ENCODE assay signal across 11 cellular contexts in genomic region chr2:144402282-144402681, GRCh38.
DNase-seq lines count a peak whose midpoint lies in the region; ATAC-seq and TF ChIP-seq lines count a peak whose summit lies in the region.
"Had no signal": no experiment of that assay in that cellular context is flagged by ENCODE, and none has a peak within 500 bp of the region (broad histone marks: within the 10 kb centered on the region; RNA-seq: fewer than 3 reads in every experiment).

No MANE protein-coding gene starts in this region.

- peak; percentile 66 for ATAC-seq in IMR-90 (ENCODE audit: low read depth)
- ATAC-seq in WTC11: peak; percentile 44
- peak; percentile 34 to 67 for ATAC-seq in right cardiac atrium
- ATAC-seq in psoas muscle: no peak
- ATAC-seq in GM21619 (IDR thresholded peaks at IDR 0.05; ENCODE audit: unreplicated experiment): no peak

- TF ChIP-seq CTCF in IMR-90 (conservative IDR thresholded peaks at IDR 0.05; ENCODE audit: low read depth, low read length): no peak
- no peak for TF ChIP-seq CTCF in WTC11 (IDR thresholded peaks at IDR 0.05)
- no peak for TF ChIP-seq CTCF in psoas muscle (IDR thresholded peaks at IDR 0.05)
- no peak for TF ChIP-seq CTCF in foreskin fibroblast (IDR thresholded peaks at IDR 0.05; ENCODE audit: low read depth, low read length)

- H3K4me3 Mint-ChIP-seq in WTC11: no peak overlapping the region
- H3K4me3 Mint-ChIP-seq: activated CD4-positive, alpha-beta memory T cell treated with anti-CD3 and anti-CD28 coated beads for 36 hours; activated naive CD8-positive, alpha-beta T cell treated with anti-CD3 and anti-CD28 coated beads for 36 hours had no signal

- WGBS in IMR-90 (ENCODE audit: extremely low coverage in 2 of 2, insufficient read length in 1 of 2), 2 experiments: no CpG with 5 or more reads among the region's 6 CpGs
- WGBS in right cardiac atrium: 59% methylated on average over 6 of the region's 6 CpGs
- WGBS in psoas muscle, 3 donors: 38 to 53% (median 47%) methylated on average over 6 of the region's 6 CpGs

- H3K4ac ChIP-seq in IMR-90 (ENCODE audit: low read depth, low read length): 0 out of 2 replicates have a peak overlapping the region, but pooled peaks have one; percentile 49

- H3K9ac ChIP-seq in IMR-90 (ENCODE audit: low read depth, low read length): no peak overlapping the region

- POLR2A ChIA-PET in IMR-90 (lab: Charles Lee; ENCODE audit: unreplicated experiment) (no interaction called here), WTC11 (lab: Charles Lee) (no interaction called here)

- no peak overlapping the region for H2BK15ac ChIP-seq in IMR-90 (ENCODE audit: low read depth, low read length)

- H3K4me3 ChIP-seq in IMR-90 (ENCODE audit: insufficient read depth, low read depth, low read length) (no peak overlapping the region), right cardiac atrium (ENCODE audit: low read length) (no peak overlapping the region), psoas muscle (no peak overlapping the region), foreskin fibroblast (ENCODE audit: low read depth in 1 of 2, low read length in 2 of 2) (no peak overlapping the region)

- 0 out of 2 replicates have a peak overlapping the region, but pooled peaks have one; percentile 44 for H3K14ac ChIP-seq in IMR-90 (replicated peaks; ENCODE audit: low read depth, low read length)

- no TSS peak for BruUV-seq in IMR-90 (replicated peaks; lab: Mats Ljungman, UMichigan)

- peak overlapping the region in 1 of 2 experiments; percentile 28; a peak in 1 of 4 replicates for H4K8ac ChIP-seq in IMR-90 (ENCODE audit: low read depth in 2 of 2, low read length in 2 of 2)

- H2AK5ac ChIP-seq in IMR-90 (ENCODE audit: low read depth, low read length): no peak overlapping the region

- peaks cover 18 to 19% of the 10 kb centered on the region in 2 experiments; a peak in 2 of 4 replicates for H3K79me1 ChIP-seq in IMR-90 (ENCODE audit: low read depth in 1 of 2, low read length in 2 of 2)

- no peak overlapping the region for H4K91ac ChIP-seq in IMR-90 (ENCODE audit: insufficient read depth, low read depth, low read length)

- H3K56ac ChIP-seq in IMR-90 (ENCODE audit: extremely low read depth, insufficient read depth, low read length): no peak overlapping the region

- H3K4me2 ChIP-seq in IMR-90 (ENCODE audit: low read depth, low read length): peak overlapping the region; percentile 60; the same call in 1 of the 2 replicates

- H3K4me1 ChIP-seq in IMR-90 (ENCODE audit: control insufficient read depth, insufficient read depth, low read length) (peaks cover 12% of the 10 kb centered on the region), right cardiac atrium (ENCODE audit: control insufficient read depth, insufficient read depth, low read length) (no peaks in the 10 kb centered on the region), psoas muscle (peaks cover 15% of the 10 kb centered on the region)

- TF ChIP-seq RAD21 in IMR-90 (IDR thresholded peaks at IDR 0.05; ENCODE audit: low read length): no peak

- no peaks in the 10 kb centered on the region; the same call in 1 of the 2 replicates for H3K27me3 Mint-ChIP-seq in WTC11 (ENCODE audit: low read depth)
- H3K27me3 Mint-ChIP-seq: activated naive CD8-positive, alpha-beta T cell treated with anti-CD3 and anti-CD28 coated beads for 36 hours had no signal

- 0 out of 2 replicates have a peak overlapping the region, but pooled peaks have one; percentile 2 for H4K5ac ChIP-seq in IMR-90 (ENCODE audit: low read depth, low read length)

- dilution Hi-C loops in IMR-90 (cut with HindIII; ENCODE audit: low sequenced_read_pairs, unreplicated experiment): no loop called here

- H3K9me3 ChIP-seq in IMR-90 (ENCODE audit: control insufficient read depth, insufficient read depth, low read length) (no peaks in the 10 kb centered on the region), right cardiac atrium (ENCODE audit: control insufficient read depth, low read length) (no peaks in the 10 kb centered on the region), psoas muscle (no peaks in the 10 kb centered on the region)

- in situ Hi-C loops in IMR-90 (cut with MboI; ENCODE audit: low sequenced_read_pairs): no loop called here

- no peak overlapping the region for H3K27ac Mint-ChIP-seq in WTC11
- H3K27ac Mint-ChIP-seq: activated CD4-positive, alpha-beta memory T cell treated with anti-CD3 and anti-CD28 coated beads for 36 hours; activated naive CD8-positive, alpha-beta T cell treated with anti-CD3 and anti-CD28 coated beads for 36 hours had no signal

- no peak overlapping the region for H2AFZ ChIP-seq in IMR-90 (replicated peaks; ENCODE audit: low read length, poor library complexity)

- H3K4me1 Mint-ChIP-seq in WTC11: peaks cover 27% of the 10 kb centered on the region

- peak overlapping the region; percentile 71; the same call in 1 of the 2 replicates for H3K27ac ChIP-seq in IMR-90 (ENCODE audit: insufficient read depth, low read length)
- peak overlapping the region; percentile 51 for H3K27ac ChIP-seq in right cardiac atrium (ENCODE audit: low read length)
- H3K27ac ChIP-seq in psoas muscle: peak overlapping the region; percentile 18

- H3K18ac ChIP-seq in IMR-90 (ENCODE audit: low read depth, low read length): peak overlapping the region; percentile 71; the same call in 1 of the 2 replicates

- peak overlapping the region; percentile 1 for H2BK5ac ChIP-seq in IMR-90 (ENCODE audit: low read depth, low read length, poor library complexity, severe bottlenecking)

- no peak overlapping the region; the same call in 1 of the 2 replicates for H2BK120ac ChIP-seq in IMR-90 (ENCODE audit: low read depth, low read length)

- 0 out of 2 replicates have a peak, but pooled peaks cover 4% of the 10 kb centered on the region for H3K9me1 ChIP-seq in IMR-90 (ENCODE audit: insufficient read depth, low read length)

- peaks cover 6% of the 10 kb centered on the region for H3K9me3 Mint-ChIP-seq in WTC11
- H3K9me3 Mint-ChIP-seq: activated CD4-positive, alpha-beta memory T cell treated with anti-CD3 and anti-CD28 coated beads for 36 hours; activated naive CD8-positive, alpha-beta T cell treated with anti-CD3 and anti-CD28 coated beads for 36 hours had no signal

- H2AK9ac ChIP-seq in IMR-90 (replicated peaks; ENCODE audit: low read depth, low read length, poor library complexity): no peak overlapping the region

- H3K36me3 ChIP-seq in IMR-90 (ENCODE audit: control insufficient read depth, insufficient read depth, low read length): peaks cover 31% of the 10 kb centered on the region
- peaks cover 2 to 50% of the 10 kb centered on the region in 2 donors for H3K36me3 ChIP-seq in psoas muscle (ENCODE audit: insufficient read depth in 1 of 2, low read depth in 1 of 2)

- H4K20me1 ChIP-seq in IMR-90 (ENCODE audit: insufficient read depth, low read length): no peaks in the 10 kb centered on the region

- H3K36me3 Mint-ChIP-seq in WTC11: no peaks in the 10 kb centered on the region

- intact Hi-C loops in IMR-90 (cut with micrococcal nuclease): loop anchor here (5.0 kb wide), 1 partner anchor 110 kb away; no protein-coding TSS in a partner anchor
- intact Hi-C loops in right cardiac atrium (cut with DNase I): no loop called here
- intact Hi-C loops in psoas muscle (cut with DNase I): loop anchor here in 1 of 2 donors (10.0 kb wide), 1 partner anchor 113 kb away; no protein-coding TSS in a partner anchor

- H3K23ac ChIP-seq in IMR-90 (ENCODE audit: low read depth, low read length): peak overlapping the region; percentile 60

- CTCF ChIA-PET in IMR-90 (lab: Yijun Ruan, JAX) (interaction anchor here (0.7 kb wide), 1 partner anchor 555 kb away, joined by 7 read pairs; no protein-coding TSS in a partner anchor), WTC11 (lab: Charles Lee) (interaction anchor here (0.6 kb wide), 1 partner anchor 256 kb away, joined by 3 read pairs; no protein-coding TSS in a partner anchor)

- H3K27me3 ChIP-seq in IMR-90 (ENCODE audit: control insufficient read depth, insufficient read depth, low read length): no peaks in the 10 kb centered on the region
- H3K27me3 ChIP-seq in right cardiac atrium (ENCODE audit: control insufficient read depth, insufficient read depth): no peaks in the 10 kb centered on the region
- no peaks in the 10 kb centered on the region for H3K27me3 ChIP-seq in psoas muscle (ENCODE audit: insufficient read depth in 3 of 3, low read length in 2 of 3)

- TF ChIP-seq POLR2A in IMR-90 (IDR thresholded peaks at IDR 0.05; ENCODE audit: low read depth, low read length): no peak

- DNase-seq in IMR-90 (peak; percentile 37), WTC11 (ENCODE audit: low spot score) (no peak), right cardiac atrium (peak; percentile 37 to 62 (median 57)), psoas muscle (peak in 1 of 2 donors; percentile 39), middle frontal gyrus (ENCODE audit: extremely low spot score, low spot score) (no peak), foreskin fibroblast (no peak), NCI-H146 (lab: John Stamatoyannopoulos, UW) (no peak)
- DNase-seq: activated CD4-positive, alpha-beta memory T cell treated with anti-CD3 and anti-CD28 coated beads for 36 hours; activated naive CD8-positive, alpha-beta T cell treated with anti-CD3 and anti-CD28 coated beads for 36 hours; NCI-H1930 had no signal

- H2BK20ac ChIP-seq in IMR-90 (ENCODE audit: low read depth, low read length): no peak overlapping the region

TF ChIP-seq in IMR-90, 13 proteins besides CTCF, POLR2A, EP300 and RAD21 (continues in another document):
- TF ChIP-seq MAFK (IDR thresholded peaks at IDR 0.05; ENCODE audit: low read depth, low read length) (peak; percentile 9; the same call in 1 of the 2 replicates), ELK1 (IDR thresholded peaks at IDR 0.05; ENCODE audit: borderline replicate concordance, low read depth, low read length) (no peak)

TF ChIP-seq in WTC11, 78 proteins besides CTCF, POLR2A, EP300 and RAD21 (continues in another document):
- no peak for TF ChIP-seq SMAD4 (CRISPR knock-in tag; IDR thresholded peaks at IDR 0.05)
- TF ChIP-seq ZNF416 (CRISPR knock-in tag; IDR thresholded peaks at IDR 0.05): no peak
- TF ChIP-seq FOXP1 (CRISPR knock-in tag; IDR thresholded peaks at IDR 0.05; ENCODE audit: borderline replicate concordance): no peak

Comparison
In these comparisons a context has a peak if more than half of its experiments do, and no peak if none do; other contexts are left out.
1. ATAC-seq: peak in IMR-90 (single experiment), WTC11 (single experiment) and right cardiac atrium (2 of 2); none in psoas muscle (0 of 4) and GM21619 (single experiment).
2. DNase-seq: peak in IMR-90 (single experiment) and right cardiac atrium (3 of 3); none in WTC11 (single experiment), middle frontal gyrus (single experiment), foreskin fibroblast (0 of 2) and NCI-H146 (single experiment).
3. H3K27ac ChIP-seq: peak in every context shown above with its lines; median percentile 71 in IMR-90; 51 in right cardiac atrium; 18 in psoas muscle.